In the genomic region with DNA sequence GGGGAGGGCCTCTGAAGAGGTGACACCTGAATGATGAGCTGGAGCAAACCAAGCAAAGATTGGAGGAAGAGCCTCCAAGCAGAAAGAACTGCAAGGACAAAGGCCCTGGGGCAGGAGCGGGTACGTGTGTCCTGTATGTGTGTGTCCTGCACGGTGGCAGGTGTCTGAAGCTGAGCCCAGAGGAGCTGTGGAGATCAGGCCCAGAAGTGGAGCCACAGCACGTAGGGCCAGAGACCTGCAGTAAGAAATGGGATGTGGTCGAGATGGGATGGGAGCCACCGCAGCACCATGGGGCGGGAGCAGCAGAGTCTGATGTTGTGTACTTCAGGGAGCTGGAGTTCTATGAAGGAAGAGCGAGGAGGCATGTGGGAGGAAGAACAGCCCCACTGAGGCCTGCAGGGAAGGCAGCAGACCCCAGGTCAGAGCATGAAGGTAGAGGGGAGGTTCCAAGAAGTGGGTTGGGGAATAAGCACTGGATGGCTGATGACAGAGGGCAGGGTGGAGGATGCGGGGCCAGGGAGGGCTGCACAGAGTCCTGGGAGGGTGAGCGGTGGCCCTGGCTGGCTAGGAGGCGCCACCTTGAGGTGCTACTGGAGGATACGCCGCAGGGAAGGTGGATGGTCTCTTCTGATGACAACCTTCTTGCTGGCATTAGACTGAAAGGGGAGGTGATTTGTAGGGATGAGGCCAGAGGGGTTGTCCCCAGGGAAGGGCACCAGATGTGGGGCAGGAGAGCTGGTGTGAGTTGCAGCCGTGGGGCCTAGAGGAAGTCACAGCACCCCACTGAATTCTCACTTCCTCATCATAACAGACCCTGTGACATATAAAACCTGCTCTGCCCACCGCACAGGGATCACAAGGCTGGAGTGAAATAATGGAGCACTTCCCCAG, we compare ENCODE assay signal across 1 cellular context.
TF ChIP-seq lines count a peak whose summit lies in the region.

No MANE protein-coding gene starts in this region.

TF ChIP-seq in HepG2, 621 proteins besides CTCF, POLR2A, EP300 and RAD21 (continued from another document and continues in another):
- TF ChIP-seq MLXIP (CRISPR knock-in tag; IDR thresholded peaks at IDR 0.05; ENCODE audit: borderline replicate concordance) (no peak), ZNF326 (CRISPR knock-in tag; IDR thresholded peaks at IDR 0.05; ENCODE audit: borderline replicate concordance) (no peak), ZNF550 (CRISPR knock-in tag; IDR thresholded peaks at IDR 0.05; ENCODE audit: borderline replicate concordance) (no peak), ZNF619 (CRISPR knock-in tag; IDR thresholded peaks at IDR 0.05) (peak; percentile 86), U2AF1 (optimal IDR thresholded peaks at IDR 0.05; ENCODE audit: low read depth, low read length) (no peak), KDM1A (CRISPR knock-in tag; IDR thresholded peaks at IDR 0.05) (0 out of 2 replicates have a peak, but pooled peaks have one; percentile 36), E2F2 (CRISPR knock-in tag; IDR thresholded peaks at IDR 0.05; ENCODE audit: borderline replicate concordance) (no peak), SSRP1 (CRISPR knock-in tag; IDR thresholded peaks at IDR 0.05) (no peak), NFE2 (CRISPR knock-in tag; IDR thresholded peaks at IDR 0.05) (no peak), POGZ (CRISPR knock-in tag; IDR thresholded peaks at IDR 0.05) (no peak), FOXK2 (IDR thresholded peaks at IDR 0.05) (no peak), ISX (CRISPR knock-in tag; conservative IDR thresholded peaks at IDR 0.05) (no peak), RXRA (CRISPR knock-in tag; IDR thresholded peaks at IDR 0.05) (no peak), ZNF792 (CRISPR knock-in tag; IDR thresholded peaks at IDR 0.05) (no peak), ZNF431 (CRISPR knock-in tag; IDR thresholded peaks at IDR 0.05; ENCODE audit: borderline replicate concordance, low read depth) (no peak), RBM22 (optimal IDR thresholded peaks at IDR 0.05; ENCODE audit: low read length) (no peak), ZNF646 (CRISPR knock-in tag; IDR thresholded peaks at IDR 0.05) (no peak), KDM5B (CRISPR knock-in tag; IDR thresholded peaks at IDR 0.05; ENCODE audit: borderline replicate concordance) (peak; percentile 65; the same call in 1 of the 2 replicates), NFRKB (IDR thresholded peaks at IDR 0.05) (no peak), NPAS2 (CRISPR knock-in tag; IDR thresholded peaks at IDR 0.05; ENCODE audit: borderline replicate concordance) (no peak), NR2F1 (CRISPR knock-in tag; IDR thresholded peaks at IDR 0.05) (no peak), ZBTB38 (CRISPR knock-in tag; IDR thresholded peaks at IDR 0.05) (peak; percentile 65; the same call in 1 of the 2 replicates), XRCC5 (optimal IDR thresholded peaks at IDR 0.05; ENCODE audit: low read length) (peak; percentile 74), SAP130 (CRISPR knock-in tag; IDR thresholded peaks at IDR 0.05; ENCODE audit: low read depth) (peak; percentile 43; the same call in 1 of the 2 replicates), PAWR (CRISPR knock-in tag; IDR thresholded peaks at IDR 0.05; ENCODE audit: borderline replicate concordance) (no peak), ZNF225 (CRISPR knock-in tag; IDR thresholded peaks at IDR 0.05) (no peak), ZFY (CRISPR knock-in tag; IDR thresholded peaks at IDR 0.05) (peak; percentile 9; the same call in 1 of the 2 replicates), FOXP1 (IDR thresholded peaks at IDR 0.05) (no peak), FOXP1 (CRISPR knock-in tag; IDR thresholded peaks at IDR 0.05) (no peak), SIN3A (IDR thresholded peaks at IDR 0.05; ENCODE audit: borderline replicate concordance, low read depth, low read length) (no peak), THAP7 (CRISPR knock-in tag; IDR thresholded peaks at IDR 0.05) (no peak), PAX8 (CRISPR knock-in tag; IDR thresholded peaks at IDR 0.05; ENCODE audit: borderline replicate concordance) (no peak), RFXANK (CRISPR knock-in tag; IDR thresholded peaks at IDR 0.05) (no peak), PTBP1 (IDR thresholded peaks at IDR 0.05; ENCODE audit: low read depth, low read length, poor library complexity, severe bottlenecking) (no peak), ZNF253 (CRISPR knock-in tag; IDR thresholded peaks at IDR 0.05; ENCODE audit: borderline replicate concordance) (no peak), ZNF674 (CRISPR knock-in tag; IDR thresholded peaks at IDR 0.05; ENCODE audit: low read depth) (no peak), ZFP36L2 (CRISPR knock-in tag; IDR thresholded peaks at IDR 0.05) (no peak), SMAD3 (CRISPR knock-in tag; IDR thresholded peaks at IDR 0.05) (no peak), PHB2 (IDR thresholded peaks at IDR 0.05; ENCODE audit: partially characterized antibody) (no peak), PITX1 (CRISPR knock-in tag; IDR thresholded peaks at IDR 0.05) (no peak), ATF7 (IDR thresholded peaks at IDR 0.05) (no peak), ATF7 (CRISPR knock-in tag; IDR thresholded peaks at IDR 0.05) (no peak), PRDM4 (CRISPR knock-in tag; IDR thresholded peaks at IDR 0.05; ENCODE audit: borderline replicate concordance) (no peak), WIZ (CRISPR knock-in tag; IDR thresholded peaks at IDR 0.05) (no peak), SNAPC5 (CRISPR knock-in tag; IDR thresholded peaks at IDR 0.05; ENCODE audit: borderline replicate concordance) (no peak)
- TF ChIP-seq, protein P1, sequence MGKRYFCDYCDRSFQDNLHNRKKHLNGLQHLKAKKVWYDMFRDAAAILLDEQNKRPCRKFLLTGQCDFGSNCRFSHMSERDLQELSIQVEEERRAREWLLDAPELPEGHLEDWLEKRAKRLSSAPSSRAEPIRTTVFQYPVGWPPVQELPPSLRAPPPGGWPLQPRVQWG (CRISPR knock-in tag; IDR thresholded peaks at IDR 0.05; ENCODE audit: borderline replicate concordance, low read depth) = no peak
- TF ChIP-seq, protein P2, sequence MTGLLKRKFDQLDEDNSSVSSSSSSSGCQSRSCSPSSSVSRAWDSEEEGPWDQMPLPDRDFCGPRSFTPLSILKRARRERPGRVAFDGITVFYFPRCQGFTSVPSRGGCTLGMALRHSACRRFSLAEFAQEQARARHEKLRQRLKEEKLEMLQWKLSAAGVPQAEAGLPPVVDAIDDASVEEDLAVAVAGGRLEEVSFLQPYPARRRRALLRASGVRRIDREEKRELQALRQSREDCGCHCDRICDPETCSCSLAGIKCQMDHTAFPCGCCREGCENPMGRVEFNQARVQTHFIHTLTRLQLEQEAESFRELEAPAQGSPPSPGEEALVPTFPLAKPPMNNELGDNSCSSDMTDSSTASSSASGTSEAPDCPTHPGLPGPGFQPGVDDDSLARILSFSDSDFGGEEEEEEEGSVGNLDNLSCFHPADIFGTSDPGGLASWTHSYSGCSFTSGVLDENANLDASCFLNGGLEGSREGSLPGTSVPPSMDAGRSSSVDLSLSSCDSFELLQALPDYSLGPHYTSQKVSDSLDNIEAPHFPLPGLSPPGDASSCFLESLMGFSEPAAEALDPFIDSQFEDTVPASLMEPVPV (CRISPR knock-in tag; IDR thresholded peaks at IDR 0.05) = no peak
- TF ChIP-seq, protein P3, sequence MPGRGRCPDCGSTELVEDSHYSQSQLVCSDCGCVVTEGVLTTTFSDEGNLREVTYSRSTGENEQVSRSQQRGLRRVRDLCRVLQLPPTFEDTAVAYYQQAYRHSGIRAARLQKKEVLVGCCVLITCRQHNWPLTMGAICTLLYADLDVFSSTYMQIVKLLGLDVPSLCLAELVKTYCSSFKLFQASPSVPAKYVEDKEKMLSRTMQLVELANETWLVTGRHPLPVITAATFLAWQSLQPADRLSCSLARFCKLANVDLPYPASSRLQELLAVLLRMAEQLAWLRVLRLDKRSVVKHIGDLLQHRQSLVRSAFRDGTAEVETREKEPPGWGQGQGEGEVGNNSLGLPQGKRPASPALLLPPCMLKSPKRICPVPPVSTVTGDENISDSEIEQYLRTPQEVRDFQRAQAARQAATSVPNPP (CRISPR knock-in tag; IDR thresholded peaks at IDR 0.05) = no peak
